Comparison of ENCODE assay signal across 8 cellular contexts in the genomic region with DNA sequence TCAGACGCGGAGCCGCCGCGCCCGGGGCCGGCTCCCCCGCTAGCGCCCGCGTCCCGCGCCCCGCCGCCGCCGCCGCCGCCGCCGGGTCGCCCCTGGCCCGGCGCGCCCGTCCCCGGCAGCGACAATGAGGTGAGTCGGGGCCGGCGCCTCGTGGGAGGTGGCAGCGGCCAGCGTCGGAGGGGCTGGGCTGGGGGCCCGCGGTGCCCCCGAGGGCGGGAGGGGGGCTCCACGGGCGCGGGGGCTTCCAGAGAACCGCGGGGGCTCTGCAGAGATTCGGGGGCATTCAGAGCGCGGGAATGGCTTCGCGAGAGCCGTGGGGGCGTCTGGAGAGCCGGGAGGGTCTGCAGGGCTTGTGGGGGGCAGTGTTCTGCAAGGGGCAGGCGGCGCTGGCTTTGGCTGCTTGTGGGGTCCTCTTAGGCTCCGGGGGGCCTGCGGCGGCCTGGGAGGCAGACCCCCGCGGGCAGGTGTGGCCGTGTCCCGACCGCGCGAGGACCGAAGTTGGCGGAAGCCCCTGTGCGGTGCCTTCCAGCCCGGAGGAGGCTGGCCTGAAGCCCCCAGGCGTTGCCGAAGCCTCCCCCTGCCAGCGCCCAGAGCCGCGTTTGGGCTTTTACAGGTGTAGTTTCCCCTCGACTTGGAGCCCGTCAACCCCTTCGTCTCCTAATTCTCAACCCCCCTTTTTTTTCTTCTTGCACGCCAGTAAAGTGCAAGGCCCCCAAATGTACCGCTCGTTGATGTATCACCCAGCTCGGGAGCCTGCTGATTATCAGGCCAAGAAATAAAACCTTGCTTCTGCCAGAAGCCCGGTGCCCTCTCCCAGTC.
A peak's percentile ranks its signal among the peaks of the same experiment; 100 is the strongest.
DNase-seq lines count a peak whose midpoint lies in the region; ATAC-seq and TF ChIP-seq lines count a peak whose summit lies in the region.

No MANE protein-coding gene starts in this region.

- peak overlapping the region; percentile 64 to 95 (median 78) for H3K4me3 ChIP-seq in Peyer's patch
- H3K4me3 ChIP-seq in tibial artery = peak overlapping the region; percentile 67 to 93

- DNase-seq in Peyer's patch (no peak), cerebellum (ENCODE audit: low spot score) (peak; percentile 47), mesothelial cell of epicardium (ENCODE audit: low spot score in 2 of 2, unreplicated experiment in 2 of 2) (peak in 1 of 2 experiments; percentile 51), tibial artery (no peak), GM19240 (ENCODE audit: insufficient read length, low spot score) (no peak), DMS153 treated with DMSO at 0.1 percent for 48 hours (lab: John Stamatoyannopoulos, UW; ENCODE audit: unreplicated experiment) (no peak)

- TF ChIP-seq CTCF in Peyer's patch (IDR thresholded peaks at IDR 0.05) (no peak), mesothelial cell of epicardium (IDR thresholded peaks at IDR 0.05; ENCODE audit: unreplicated experiment) (no peak), tibial artery (IDR thresholded peaks at IDR 0.05) (no peak)

- H3K9me3 ChIP-seq in Peyer's patch (no peaks in the 10 kb centered on the region), tibial artery (peaks cover 0 to 20% (median 0%) of the 10 kb centered on the region in 3 donors)

- peaks cover 19% of the 10 kb centered on the region for H3K4me1 Mint-ChIP-seq in mesothelial cell of epicardium

- no peaks in the 10 kb centered on the region for H3K27me3 ChIP-seq in Peyer's patch
- peaks cover 0 to 8% of the 10 kb centered on the region in 2 donors for H3K27me3 ChIP-seq in tibial artery

- ATAC-seq in GM18519 (IDR thresholded peaks at IDR 0.05; ENCODE audit: low FRiP score, unreplicated experiment) (peak; percentile 26), HG02938 (IDR thresholded peaks at IDR 0.05; ENCODE audit: unreplicated experiment) (peak; percentile 26)

- peak overlapping the region in 3 of 4 donors; percentile 49 to 71 (median 65) for H3K27ac ChIP-seq in Peyer's patch
- peak overlapping the region; percentile 63 to 67 for H3K27ac ChIP-seq in tibial artery

- H3K36me3 Mint-ChIP-seq in mesothelial cell of epicardium = peaks cover 33% of the 10 kb centered on the region

- H3K4me1 ChIP-seq in Peyer's patch (peaks cover 0 to 6% (median 4%) of the 10 kb centered on the region in 4 donors), tibial artery (peaks cover 0 to 10% (median 6%) of the 10 kb centered on the region in 4 donors)

- H3K27ac Mint-ChIP-seq in mesothelial cell of epicardium = peak overlapping the region; percentile 94

- TF ChIP-seq POLR2A in Peyer's patch (IDR thresholded peaks at IDR 0.05) = no peak

- no peaks in the 10 kb centered on the region for H3K27me3 Mint-ChIP-seq in mesothelial cell of epicardium (ENCODE audit: low read depth)

- intact Hi-C loops in tibial artery (cut with DNase I; ENCODE audit: low total_unique reads) = no loop called here

- no peaks in the 10 kb centered on the region for H3K36me3 ChIP-seq in Peyer's patch
- H3K36me3 ChIP-seq in tibial artery = no peaks in the 10 kb centered on the region

- H3K9me3 Mint-ChIP-seq in mesothelial cell of epicardium = peaks cover 27% of the 10 kb centered on the region

- peak overlapping the region; percentile 93 for H3K4me3 Mint-ChIP-seq in mesothelial cell of epicardium
